ENCODE assay signal across 20 cellular contexts in the genomic region with DNA sequence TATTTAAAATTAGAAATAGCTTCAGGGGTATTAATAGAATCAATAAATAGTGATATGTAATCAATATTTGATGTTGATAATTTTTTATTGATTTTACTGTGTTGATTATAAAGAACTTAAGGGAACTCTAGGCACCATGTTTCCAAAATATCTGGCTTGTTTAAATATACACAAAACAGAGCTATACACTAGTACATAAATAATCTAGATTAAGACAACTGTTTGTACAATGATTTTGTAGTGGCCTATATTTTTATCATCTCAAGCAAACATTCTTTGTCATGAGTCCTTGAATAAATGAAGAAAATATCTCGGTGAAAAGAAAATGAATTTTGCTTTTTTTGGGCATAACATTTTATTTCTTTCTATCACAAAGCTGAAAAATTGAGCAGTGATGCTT.
"Had no signal": no experiment of that assay in that cellular context is flagged by ENCODE, and none has a peak within 500 bp of the region (broad histone marks: within the 10 kb centered on the region; RNA-seq: fewer than 3 reads in every experiment).

No MANE protein-coding gene starts in this region.

- H3K4me3 ChIP-seq: esophagus squamous epithelium, gastroesophageal sphincter, left ventricle myocardium inferior, sigmoid colon, testis, vagina had no signal

- ATAC-seq: activated CD4-positive, CD25-positive, alpha-beta regulatory T cell treated with anti-CD3 and anti-CD28 coated beads, Interleukin-2, amount 50 U/mL, for 24 hours; activated T-cell treated with anti-CD3 and anti-CD28 coated beads, Interleukin-2, amount 50 U/mL, for 72 hours; gastroesophageal sphincter had no signal

- H3K27me3 ChIP-seq: esophagus squamous epithelium, gastroesophageal sphincter, neutrophil, sigmoid colon, testis, vagina had no signal

- H3K9me3 ChIP-seq: esophagus squamous epithelium, gastroesophageal sphincter, neutrophil, sigmoid colon, testis, vagina had no signal

- H3K4me1 ChIP-seq: gastroesophageal sphincter, sigmoid colon, testis, vagina had no signal

- H3K27ac ChIP-seq: esophagus squamous epithelium, gastroesophageal sphincter, left ventricle myocardium inferior, neutrophil, sigmoid colon, testis, vagina, VCaP had no signal

- H3K36me3 ChIP-seq: esophagus squamous epithelium, gastroesophageal sphincter, left ventricle myocardium inferior, neutrophil, sigmoid colon, vagina had no signal

- DNase-seq: activated CD4-positive, alpha-beta memory T cell treated with anti-CD3 and anti-CD28 coated beads, Interleukin-2, amount 10 ng/mL, durations not matched to agents 7 days and 5 days; activated CD4-positive, alpha-beta T cell treated with anti-CD3 and anti-CD28 coated beads, Interleukin-2, amount 10 ng/mL, durations not matched to agents 24 days and 14 days; activated effector memory CD4-positive, alpha-beta T cell treated with anti-CD3 and anti-CD28 coated beads, Interleukin-2, amount 50 U/mL, for 16 hours; activated naive CD4-positive, alpha-beta T cell treated with anti-CD3 and anti-CD28 coated beads, Interleukin-2, amount 10 ng/mL, durations not matched to agents 7 days and 5 days; activated T-cell treated with anti-CD3 and anti-CD28 coated beads, Interleukin-2, amount 50 U/mL, for 72 hours; cortex of kidney; endodermal cell; esophagus squamous epithelium; head of caudate nucleus; left ventricle myocardium inferior; sigmoid colon; stimulated activated CD4-positive, alpha-beta T cell treated with anti-CD3 and anti-CD28 coated beads, Interleukin-4, amount 100 ng/mL, for 1 hour; stimulated activated naive CD4-positive, alpha-beta T cell; testis; trophoblast cell had no signal
